Comparison of ENCODE assay signal across 17 cellular contexts in genomic region chr12:109727746-109728726, GRCh38. TPM values are rescaled to one million over a fixed set of nuclear protein-coding genes. Genes with fewer than 3 reads are reported as not detected.
DNase-seq lines count a peak whose midpoint lies in the region; ATAC-seq and TF ChIP-seq lines count a peak whose summit lies in the region.
"Had no signal": no experiment of that assay in that cellular context is flagged by ENCODE, and none has a peak within 500 bp of the region (broad histone marks: within the 10 kb centered on the region; RNA-seq: fewer than 3 reads in every experiment).

No MANE protein-coding gene starts in this region.

- intact Hi-C loops in breast epithelium (cut with DNase I; ENCODE audit: low total_unique reads) (no loop called here), mammary epithelial cell (cut with micrococcal nuclease) (no loop called here), aorta (cut with DNase I) (no loop called here)

- H3K27ac ChIP-seq in breast epithelium (peak overlapping the region; percentile 81 to 83), mammary epithelial cell (ENCODE audit: insufficient read depth, low read depth, low read length) (no peak overlapping the region), caudate nucleus (ENCODE audit: low read depth, low read length) (peak overlapping the region; percentile 92), aorta (ENCODE audit: low read depth in 1 of 2, low read length in 2 of 2) (no peak overlapping the region)

- ATAC-seq in aorta (ENCODE audit: low FRiP score) (no peak), GM21737 (IDR thresholded peaks at IDR 0.05; ENCODE audit: unreplicated experiment) (no peak)
- ATAC-seq: HCT116 had no signal

- peak overlapping the region; percentile 97 for H3K27ac Mint-ChIP-seq in neural crest cell (ENCODE audit: unreplicated experiment)
- H3K27ac Mint-ChIP-seq: activated CD4-positive, alpha-beta memory T cell treated with anti-CD3 and anti-CD28 coated beads for 36 hours; CD4-positive, alpha-beta T cell; type B pancreatic cell had no signal

- 66% methylated on average over 13 of the region's 14 CpGs for WGBS in mammary epithelial cell (ENCODE audit: low coverage, missing lambda C conversion rate)
- 81 to 85% methylated on average over 14 of the region's 14 CpGs for WGBS in aorta, 2 donors

- H3K27me3 Mint-ChIP-seq in neural crest cell (ENCODE audit: low read depth): peaks cover 19% of the 10 kb centered on the region

- dilution Hi-C loops in mammary epithelial cell (cut with HindIII; ENCODE audit: low sequenced_read_pairs): no loop called here

- no peak for DNase-seq in breast epithelium (ENCODE audit: low spot score in 2 of 2)
- DNase-seq in mammary epithelial cell: no peak
- peak in 26 of 61 donors; percentile 12 to 78 (median 40) for DNase-seq in caudate nucleus (lab: John Stamatoyannopoulos, UW)
- no peak for DNase-seq in neural crest cell (ENCODE audit: low read depth, low spot score)
- peak; percentile 31 to 49 for DNase-seq in aorta
- no peak for DNase-seq in KG1 (lab: John Stamatoyannopoulos, UW)
- no peak for DNase-seq in NCI-H187 treated with DMSO at 0.1 percent for 48 hours (lab: John Stamatoyannopoulos, UW)
- DNase-seq: ACHN; activated CD4-positive, alpha-beta memory T cell treated with anti-CD3 and anti-CD28 coated beads for 36 hours; activated T-cell treated with anti-CD3 and anti-CD28 coated beads, Interleukin-2, amount 50 U/mL, for 48 hours; CD4-positive, alpha-beta T cell; DND-41; Karpas-422; NK-92 treated with Interleukin-12 subunit alpha and Interleukin-12 subunit beta, amount 100 ng/mL, for 24 hours had no signal

- BruUV-seq in mammary epithelial cell (replicated peaks; lab: Mats Ljungman, UMichigan): no TSS peak

- CTCF ChIA-PET in mammary epithelial cell (lab: Charles Lee; ENCODE audit: low non-redundant PET): no interaction called here

- no peak overlapping the region for H3K4me2 ChIP-seq in mammary epithelial cell (ENCODE audit: insufficient read depth, low read depth, low read length)

- H3K79me2 ChIP-seq in mammary epithelial cell (ENCODE audit: insufficient read depth, low read length): no peaks in the 10 kb centered on the region

- H3K9ac ChIP-seq in mammary epithelial cell (ENCODE audit: insufficient read depth, low read length): no peak overlapping the region

- no peak overlapping the region for H3K4me3 Mint-ChIP-seq in neural crest cell
- H3K4me3 Mint-ChIP-seq: activated CD4-positive, alpha-beta memory T cell treated with anti-CD3 and anti-CD28 coated beads for 36 hours; CD4-positive, alpha-beta T cell; type B pancreatic cell had no signal

- H3K36me3 Mint-ChIP-seq in neural crest cell (ENCODE audit: low read depth): no peaks in the 10 kb centered on the region
- H3K36me3 Mint-ChIP-seq: activated CD4-positive, alpha-beta memory T cell treated with anti-CD3 and anti-CD28 coated beads for 36 hours; type B pancreatic cell had no signal

- TF ChIP-seq CTCF in breast epithelium (IDR thresholded peaks at IDR 0.05): no peak
- TF ChIP-seq CTCF in mammary epithelial cell (conservative IDR thresholded peaks at IDR 0.05 in 1 of 2, IDR thresholded peaks at IDR 0.05 in 1 of 2; ENCODE audit: extremely low read depth in 1 of 2, insufficient read depth in 1 of 2, low read depth in 1 of 2, low read length in 2 of 2): no peak
- no peak for TF ChIP-seq CTCF in neural crest cell (conservative IDR thresholded peaks at IDR 0.05)

- H3K9me3 Mint-ChIP-seq in neural crest cell: no peaks in the 10 kb centered on the region
- H3K9me3 Mint-ChIP-seq: activated CD4-positive, alpha-beta memory T cell treated with anti-CD3 and anti-CD28 coated beads for 36 hours; CD4-positive, alpha-beta T cell; type B pancreatic cell had no signal

- TF ChIP-seq POLR2A in breast epithelium (IDR thresholded peaks at IDR 0.05): no peak

- no peaks in the 10 kb centered on the region for H3K36me3 ChIP-seq in breast epithelium
- no peaks in the 10 kb centered on the region for H3K36me3 ChIP-seq in mammary epithelial cell (ENCODE audit: insufficient read depth, low read length)
- no peaks in the 10 kb centered on the region for H3K36me3 ChIP-seq in aorta (ENCODE audit: control insufficient read depth in 1 of 2, insufficient read depth in 2 of 2, low read length in 1 of 2)

- peaks cover 68% of the 10 kb centered on the region for H3K4me1 Mint-ChIP-seq in neural crest cell

- H3K9me3 ChIP-seq in breast epithelium (no peaks in the 10 kb centered on the region), mammary epithelial cell (replicated peaks; ENCODE audit: insufficient read depth, low read length) (no peaks in the 10 kb centered on the region), aorta (ENCODE audit: control insufficient read depth, low read length) (no peaks in the 10 kb centered on the region)

- peaks cover 6 to 25% of the 10 kb centered on the region in 2 donors for H3K4me1 ChIP-seq in breast epithelium
- peaks cover 9% of the 10 kb centered on the region for H3K4me1 ChIP-seq in mammary epithelial cell (ENCODE audit: insufficient read depth, low read length)
- no peaks in the 10 kb centered on the region for H3K4me1 ChIP-seq in aorta (ENCODE audit: control insufficient read depth in 1 of 2, insufficient read depth in 2 of 2, low read length in 2 of 2)

- no peak overlapping the region for H3K4me3 ChIP-seq in breast epithelium
- H3K4me3 ChIP-seq in mammary epithelial cell (replicated peaks in 1 of 3; ENCODE audit: insufficient read depth in 1 of 3, low read depth in 2 of 3, low read length in 3 of 3): no peak overlapping the region
- H3K4me3 ChIP-seq in aorta (ENCODE audit: low read length in 2 of 2): no peak overlapping the region

- H3K27me3 ChIP-seq in breast epithelium (no peaks in the 10 kb centered on the region), mammary epithelial cell (ENCODE audit: insufficient read depth, low read length) (no peaks in the 10 kb centered on the region), aorta (ENCODE audit: control insufficient read depth in 1 of 2, insufficient read depth in 2 of 2, low read length in 1 of 2) (no peaks in the 10 kb centered on the region)

- in situ Hi-C loops in mammary epithelial cell (cut with MboI; ENCODE audit: low sequenced_read_pairs in 2 of 2): no loop called here

- H4K20me1 ChIP-seq in mammary epithelial cell (ENCODE audit: insufficient read depth, low read length): no peaks in the 10 kb centered on the region

- H2AFZ ChIP-seq in mammary epithelial cell (ENCODE audit: low read depth, low read length): no peak overlapping the region

RNA-seq across cellular contexts. Expression of gene FAM222A, which starts 14.4 kb away (rescaled TPM):
- total RNA-seq in breast epithelium (1 to 10 TPM in 2 of 3 donors, under 1 TPM in 1; 0.32 to 7.3 (median 1.3) TPM), mammary epithelial cell (1 to 10 TPM in 1 of 2 donors, under 1 TPM in 1; 0.50 to 1.3 TPM), neural crest cell (12.5 and 13.9 TPM in 2 replicates), aorta (under 1 TPM; 0.48 to 0.52 TPM)
- polyA plus RNA-seq in mammary epithelial cell (0.71 TPM), aorta (under 1 TPM; 0.25 to 0.28 TPM)
- polyA minus RNA-seq in mammary epithelial cell: 2.1 TPM

Comparison
In these comparisons a context has a peak if more than half of its experiments do, and no peak if none do; other contexts are left out.
1. H3K27ac ChIP-seq: peak in breast epithelium (2 of 2) and caudate nucleus (single experiment); none in mammary epithelial cell (single experiment) and aorta (0 of 2).
2. DNase-seq: peak in aorta (2 of 2); none in breast epithelium (0 of 2), mammary epithelial cell (single experiment), neural crest cell (single experiment), KG1 (single experiment) and NCI-H187 treated with DMSO at 0.1 percent for 48 hours (single experiment).